Comparison of ENCODE assay signal across 1 cellular context in the genomic region with DNA sequence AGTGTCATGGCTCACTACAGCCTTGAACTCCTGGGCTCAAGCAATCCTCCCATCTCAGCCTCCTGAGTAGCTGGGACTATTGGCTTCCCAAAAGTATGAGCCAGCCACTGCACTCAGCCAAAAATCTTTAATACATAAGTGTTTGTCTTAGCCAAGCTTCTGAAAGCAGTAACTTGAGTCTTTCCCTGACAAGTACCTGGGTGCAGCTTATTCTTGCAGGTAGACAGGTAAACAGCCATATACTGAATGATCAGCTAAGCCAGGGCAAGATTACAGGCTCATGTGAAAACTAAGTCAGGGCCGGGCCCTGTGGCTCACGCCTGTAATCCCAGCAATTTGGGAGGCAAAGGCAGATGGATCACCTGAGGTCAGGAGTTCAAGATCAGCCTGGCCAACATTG.
TF ChIP-seq lines count a peak whose summit lies in the region.

No MANE protein-coding gene starts in this region.

TF ChIP-seq in GM23338, 12 proteins besides CTCF, POLR2A, EP300 and RAD21:
- TF ChIP-seq, protein P1, sequence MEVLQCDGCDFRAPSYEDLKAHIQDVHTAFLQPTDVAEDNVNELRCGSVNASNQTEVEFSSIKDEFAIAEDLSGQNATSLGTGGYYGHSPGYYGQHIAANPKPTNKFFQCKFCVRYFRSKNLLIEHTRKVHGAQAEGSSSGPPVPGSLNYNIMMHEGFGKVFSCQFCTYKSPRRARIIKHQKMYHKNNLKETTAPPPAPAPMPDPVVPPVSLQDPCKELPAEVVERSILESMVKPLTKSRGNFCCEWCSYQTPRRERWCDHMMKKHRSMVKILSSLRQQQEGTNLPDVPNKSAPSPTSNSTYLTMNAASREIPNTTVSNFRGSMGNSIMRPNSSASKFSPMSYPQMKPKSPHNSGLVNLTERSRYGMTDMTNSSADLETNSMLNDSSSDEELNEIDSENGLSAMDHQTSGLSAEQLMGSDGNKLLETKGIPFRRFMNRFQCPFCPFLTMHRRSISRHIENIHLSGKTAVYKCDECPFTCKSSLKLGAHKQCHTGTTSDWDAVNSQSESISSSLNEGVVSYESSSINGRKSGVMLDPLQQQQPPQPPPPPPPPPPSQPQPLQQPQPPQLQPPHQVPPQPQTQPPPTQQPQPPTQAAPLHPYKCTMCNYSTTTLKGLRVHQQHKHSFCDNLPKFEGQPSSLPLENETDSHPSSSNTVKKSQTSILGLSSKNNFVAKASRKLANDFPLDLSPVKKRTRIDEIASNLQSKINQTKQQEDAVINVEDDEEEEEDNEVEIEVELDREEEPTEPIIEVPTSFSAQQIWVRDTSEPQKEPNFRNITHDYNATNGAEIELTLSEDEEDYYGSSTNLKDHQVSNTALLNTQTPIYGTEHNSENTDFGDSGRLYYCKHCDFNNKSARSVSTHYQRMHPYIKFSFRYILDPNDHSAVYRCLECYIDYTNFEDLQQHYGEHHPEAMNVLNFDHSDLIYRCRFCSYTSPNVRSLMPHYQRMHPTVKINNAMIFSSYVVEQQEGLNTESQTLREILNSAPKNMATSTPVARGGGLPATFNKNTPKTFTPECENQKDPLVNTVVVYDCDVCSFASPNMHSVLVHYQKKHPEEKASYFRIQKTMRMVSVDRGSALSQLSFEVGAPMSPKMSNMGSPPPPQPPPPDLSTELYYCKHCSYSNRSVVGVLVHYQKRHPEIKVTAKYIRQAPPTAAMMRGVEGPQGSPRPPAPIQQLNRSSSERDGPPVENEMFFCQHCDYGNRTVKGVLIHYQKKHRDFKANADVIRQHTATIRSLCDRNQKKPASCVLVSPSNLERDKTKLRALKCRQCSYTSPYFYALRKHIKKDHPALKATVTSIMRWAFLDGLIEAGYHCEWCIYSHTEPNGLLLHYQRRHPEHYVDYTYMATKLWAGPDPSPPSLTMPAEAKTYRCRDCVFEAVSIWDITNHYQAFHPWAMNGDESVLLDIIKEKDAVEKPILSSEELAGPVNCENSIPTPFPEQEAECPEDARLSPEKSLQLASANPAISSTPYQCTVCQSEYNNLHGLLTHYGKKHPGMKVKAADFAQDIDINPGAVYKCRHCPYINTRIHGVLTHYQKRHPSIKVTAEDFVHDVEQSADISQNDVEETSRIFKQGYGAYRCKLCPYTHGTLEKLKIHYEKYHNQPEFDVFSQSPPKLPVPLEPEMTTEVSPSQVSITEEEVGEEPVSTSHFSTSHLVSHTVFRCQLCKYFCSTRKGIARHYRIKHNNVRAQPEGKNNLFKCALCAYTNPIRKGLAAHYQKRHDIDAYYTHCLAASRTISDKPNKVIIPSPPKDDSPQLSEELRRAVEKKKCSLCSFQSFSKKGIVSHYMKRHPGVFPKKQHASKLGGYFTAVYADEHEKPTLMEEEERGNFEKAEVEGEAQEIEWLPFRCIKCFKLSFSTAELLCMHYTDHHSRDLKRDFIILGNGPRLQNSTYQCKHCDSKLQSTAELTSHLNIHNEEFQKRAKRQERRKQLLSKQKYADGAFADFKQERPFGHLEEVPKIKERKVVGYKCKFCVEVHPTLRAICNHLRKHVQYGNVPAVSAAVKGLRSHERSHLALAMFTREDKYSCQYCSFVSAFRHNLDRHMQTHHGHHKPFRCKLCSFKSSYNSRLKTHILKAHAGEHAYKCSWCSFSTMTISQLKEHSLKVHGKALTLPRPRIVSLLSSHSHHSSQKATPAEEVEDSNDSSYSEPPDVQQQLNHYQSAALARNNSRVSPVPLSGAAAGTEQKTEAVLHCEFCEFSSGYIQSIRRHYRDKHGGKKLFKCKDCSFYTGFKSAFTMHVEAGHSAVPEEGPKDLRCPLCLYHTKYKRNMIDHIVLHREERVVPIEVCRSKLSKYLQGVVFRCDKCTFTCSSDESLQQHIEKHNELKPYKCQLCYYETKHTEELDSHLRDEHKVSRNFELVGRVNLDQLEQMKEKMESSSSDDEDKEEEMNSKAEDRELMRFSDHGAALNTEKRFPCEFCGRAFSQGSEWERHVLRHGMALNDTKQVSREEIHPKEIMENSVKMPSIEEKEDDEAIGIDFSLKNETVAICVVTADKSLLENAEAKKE (CRISPR knock-in tag; IDR thresholded peaks at IDR 0.05), result no peak
- TF ChIP-seq EZH2phosphoT487 (IDR thresholded peaks at IDR 0.05; ENCODE audit: unreplicated experiment) (no peak), NANOG (IDR thresholded peaks at IDR 0.05; ENCODE audit: borderline replicate concordance) (no peak), JUNB (IDR thresholded peaks at IDR 0.05; ENCODE audit: unreplicated experiment) (no peak), ZNF114 (CRISPR knock-in tag; IDR thresholded peaks at IDR 0.05) (no peak), POLR2AphosphoS5 (IDR thresholded peaks at IDR 0.05; ENCODE audit: low read depth) (no peak), EZH2 (IDR thresholded peaks at IDR 0.05; ENCODE audit: low read depth, unreplicated experiment) (no peak), CREB1 (CRISPR knock-in tag; IDR thresholded peaks at IDR 0.05; ENCODE audit: low read depth) (no peak)
- TF ChIP-seq, protein P2, sequence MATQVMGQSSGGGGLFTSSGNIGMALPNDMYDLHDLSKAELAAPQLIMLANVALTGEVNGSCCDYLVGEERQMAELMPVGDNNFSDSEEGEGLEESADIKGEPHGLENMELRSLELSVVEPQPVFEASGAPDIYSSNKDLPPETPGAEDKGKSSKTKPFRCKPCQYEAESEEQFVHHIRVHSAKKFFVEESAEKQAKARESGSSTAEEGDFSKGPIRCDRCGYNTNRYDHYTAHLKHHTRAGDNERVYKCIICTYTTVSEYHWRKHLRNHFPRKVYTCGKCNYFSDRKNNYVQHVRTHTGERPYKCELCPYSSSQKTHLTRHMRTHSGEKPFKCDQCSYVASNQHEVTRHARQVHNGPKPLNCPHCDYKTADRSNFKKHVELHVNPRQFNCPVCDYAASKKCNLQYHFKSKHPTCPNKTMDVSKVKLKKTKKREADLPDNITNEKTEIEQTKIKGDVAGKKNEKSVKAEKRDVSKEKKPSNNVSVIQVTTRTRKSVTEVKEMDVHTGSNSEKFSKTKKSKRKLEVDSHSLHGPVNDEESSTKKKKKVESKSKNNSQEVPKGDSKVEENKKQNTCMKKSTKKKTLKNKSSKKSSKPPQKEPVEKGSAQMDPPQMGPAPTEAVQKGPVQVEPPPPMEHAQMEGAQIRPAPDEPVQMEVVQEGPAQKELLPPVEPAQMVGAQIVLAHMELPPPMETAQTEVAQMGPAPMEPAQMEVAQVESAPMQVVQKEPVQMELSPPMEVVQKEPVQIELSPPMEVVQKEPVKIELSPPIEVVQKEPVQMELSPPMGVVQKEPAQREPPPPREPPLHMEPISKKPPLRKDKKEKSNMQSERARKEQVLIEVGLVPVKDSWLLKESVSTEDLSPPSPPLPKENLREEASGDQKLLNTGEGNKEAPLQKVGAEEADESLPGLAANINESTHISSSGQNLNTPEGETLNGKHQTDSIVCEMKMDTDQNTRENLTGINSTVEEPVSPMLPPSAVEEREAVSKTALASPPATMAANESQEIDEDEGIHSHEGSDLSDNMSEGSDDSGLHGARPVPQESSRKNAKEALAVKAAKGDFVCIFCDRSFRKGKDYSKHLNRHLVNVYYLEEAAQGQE (IDR thresholded peaks at IDR 0.05; ENCODE audit: unreplicated experiment), result no peak
